Comparison of ENCODE assay signal across 8 cellular contexts in genomic region chr2:69305712-69306611, GRCh38.
A peak's percentile ranks its signal among the peaks of the same experiment; 100 is the strongest.
DNase-seq lines count a peak whose midpoint lies in the region; ATAC-seq and TF ChIP-seq lines count a peak whose summit lies in the region.

No MANE protein-coding gene starts in this region.

- TF ChIP-seq CTCF in DOHH2 (IDR thresholded peaks at IDR 0.05; ENCODE audit: low read depth, low read length, poor library complexity, severe bottlenecking) (no peak), RWPE1 (conservative IDR thresholded peaks at IDR 0.05; ENCODE audit: low read depth) (no peak), foreskin fibroblast (IDR thresholded peaks at IDR 0.05; ENCODE audit: low read depth, low read length) (no peak), progenitor cell of endocrine pancreas (IDR thresholded peaks at IDR 0.05; ENCODE audit: unreplicated experiment) (no peak)

- no peak overlapping the region for H3K27ac ChIP-seq in DOHH2 (ENCODE audit: low read depth, low read length)
- peak overlapping the region; percentile 23; the same call in 1 of the 2 replicates for H3K27ac ChIP-seq in RWPE1

- H3K36me3 Mint-ChIP-seq in progenitor cell of endocrine pancreas (ENCODE audit: insufficient read depth): peaks cover 1% of the 10 kb centered on the region

- H3F3A ChIP-seq in DOHH2 (ENCODE audit: control insufficient read depth, insufficient read depth): no peaks in the 10 kb centered on the region

- H3K27me3 Mint-ChIP-seq in progenitor cell of endocrine pancreas: peaks cover 60% of the 10 kb centered on the region

- CTCF ChIA-PET in RWPE1 (lab: Yijun Ruan, JAX): interaction anchor here (0.6 to 1.5 kb wide), 11 partner anchors 16 to 597 kb away, joined by 3 to 7 read pairs (median 3); partner anchors contain the start of gene ANTXR1

- peaks cover 9% of the 10 kb centered on the region for H3K4me1 Mint-ChIP-seq in progenitor cell of endocrine pancreas (ENCODE audit: low read depth)

- H3K36me3 ChIP-seq in DOHH2 (ENCODE audit: control insufficient read depth, low read length): no peaks in the 10 kb centered on the region

- no peaks in the 10 kb centered on the region for H3K9me3 ChIP-seq in DOHH2 (ENCODE audit: control insufficient read depth, insufficient read depth, low read length)

- H3K27ac Mint-ChIP-seq in progenitor cell of endocrine pancreas: no peak overlapping the region

- H3K4me2 ChIP-seq in DOHH2 (ENCODE audit: low read length): peak overlapping the region; percentile 98

- H3K9me2 ChIP-seq in DOHH2 (replicated peaks; ENCODE audit: control insufficient read depth, low read length): no peaks in the 10 kb centered on the region

- POLR2A ChIA-PET in RWPE1 (lab: Yijun Ruan, JAX; ENCODE audit: low non-redundant PET): interaction anchor here (0.6 kb wide), 1 partner anchor 141 kb away, joined by 3 read pairs; no protein-coding TSS in a partner anchor

- peaks cover 12% of the 10 kb centered on the region for H3K4me1 ChIP-seq in DOHH2 (ENCODE audit: control insufficient read depth, low read length)

- no peak for ATAC-seq in left lobe of liver

- H3K27me3 ChIP-seq in DOHH2 (ENCODE audit: control insufficient read depth, low read length): peaks cover 38% of the 10 kb centered on the region

- H3K4me3 ChIP-seq in DOHH2 (ENCODE audit: low read length) (peak overlapping the region; percentile 78), foreskin fibroblast (ENCODE audit: low read depth in 1 of 2, low read length in 2 of 2) (peak overlapping the region; percentile 52 to 56)

- DNase-seq in RWPE1 (ENCODE audit: low spot score): no peak
- DNase-seq in foreskin fibroblast: peak in 1 of 2 donors; percentile 34
- no peak for DNase-seq in progenitor cell of endocrine pancreas (ENCODE audit: low spot score, unreplicated experiment)
- no peak for DNase-seq in amniotic stem cell (lab: John Stamatoyannopoulos, UW)
- no peak for DNase-seq in glomerular visceral epithelial cell (ENCODE audit: extremely low spot score)
- no peak for DNase-seq in left lobe of liver (ENCODE audit: low spot score)
- DNase-seq in GM19238 (ENCODE audit: insufficient read length, low spot score): no peak

- H3K79me2 ChIP-seq in DOHH2 (ENCODE audit: control insufficient read depth, low read length): no peaks in the 10 kb centered on the region

- H3K9me3 Mint-ChIP-seq in progenitor cell of endocrine pancreas (ENCODE audit: low read depth): no peaks in the 10 kb centered on the region

- H3K4me3 Mint-ChIP-seq in progenitor cell of endocrine pancreas (ENCODE audit: low read depth): peak overlapping the region; percentile 75

- H4K20me1 ChIP-seq in DOHH2 (ENCODE audit: control insufficient read depth, insufficient read depth, low read depth, low read length): no peaks in the 10 kb centered on the region
